In genomic region chr17:41639492-41640473, GRCh38 we compare ENCODE assay signal across 32 cellular contexts. TPM values are rescaled to one million over a fixed set of nuclear protein-coding genes. Genes with fewer than 3 reads are reported as not detected.
"Had no signal": no experiment of that assay in that cellular context is flagged by ENCODE, and none has a peak within 500 bp of the region (broad histone marks: within the 10 kb centered on the region; RNA-seq: fewer than 3 reads in every experiment).

No MANE protein-coding gene starts in this region.

- H3K4me1 Mint-ChIP-seq: activated B cell treated with CpG ODN at 0.5 μM for 24 hours; immature natural killer cell; naive thymus-derived CD8-positive, alpha-beta T cell; stimulated activated effector memory CD8-positive, alpha-beta T cell treated with anti-CD3 and anti-CD28 coated beads, Interleukin-12 subunit alpha, Interleukin-12 subunit beta, amount 100 ng/mL, for 72 hours; stimulated activated naive CD8-positive, alpha-beta T cell treated with anti-CD3 and anti-CD28 coated beads, Interleukin-15, amount 100 ng/mL, for 72 hours had no signal

- H3K27me3 ChIP-seq: body of pancreas, foreskin keratinocyte, heart left ventricle, left lung, sigmoid colon, upper lobe of right lung had no signal

- DNase-seq: activated B cell treated with CpG ODN at 0.5 μM for 24 hours; activated CD4-positive, alpha-beta T cell treated with anti-CD3 and anti-CD28 coated beads, Interleukin-2, amount 50 U/mL, for 1 hour; activated CD8-positive, alpha-beta T cell treated with anti-CD3 and anti-CD28 coated beads, Interleukin-2, amount 10 ng/mL, durations not matched to agents 7 days and 5 days; activated naive CD4-positive, alpha-beta T cell; activated T-cell treated with anti-CD3 and anti-CD28 coated beads for 4 hours; activated T-cell treated with anti-CD3 and anti-CD28 coated beads, Interleukin-2, amount 50 U/mL, for 72 hours; body of pancreas; effector CD8-positive, alpha-beta T cell; erythroblast; foreskin keratinocyte; heart left ventricle; hypothalamus; immature natural killer cell; lower lobe of right lung; mesenchymal stem cell; naive thymus-derived CD8-positive, alpha-beta T cell; retina; sigmoid colon; small intestine; stimulated activated CD4-positive, alpha-beta T cell treated with anti-CD3 and anti-CD28 coated beads, Interleukin-4, amount 100 ng/mL, for 24 hours; stimulated activated naive CD8-positive, alpha-beta T cell treated with anti-CD3 and anti-CD28 coated beads, Interleukin-15, amount 100 ng/mL, for 72 hours; substantia nigra; T-helper 2 cell; upper lobe of right lung had no signal

- H3K4me3 ChIP-seq: body of pancreas, heart left ventricle, left lung, lower lobe of right lung, sigmoid colon, upper lobe of right lung had no signal

- H3K4me1 ChIP-seq: foreskin keratinocyte, left lung, lower lobe of right lung, upper lobe of right lung had no signal

- H3K9me3 ChIP-seq: body of pancreas, heart left ventricle, left lung, lower lobe of right lung, sigmoid colon, upper lobe of right lung had no signal

- ATAC-seq: activated CD8-positive, alpha-beta T cell treated with anti-CD3 and anti-CD28 coated beads, Interleukin-2, amount 10 ng/mL, durations not matched to agents 7 days and 5 days; activated naive CD4-positive, alpha-beta T cell treated with anti-CD3 and anti-CD28 coated beads, Interleukin-2, amount 50 U/mL, for 72 hours; activated T-cell treated with anti-CD3 and anti-CD28 coated beads, Interleukin-2, amount 50 U/mL, for 72 hours; body of pancreas; foreskin keratinocyte; heart left ventricle; lower lobe of right lung; naive thymus-derived CD8-positive, alpha-beta T cell; stimulated activated effector memory CD8-positive, alpha-beta T cell treated with anti-CD3 and anti-CD28 coated beads, Interleukin-12 subunit alpha, Interleukin-12 subunit beta, amount 100 ng/mL, for 72 hours; stimulated activated naive CD8-positive, alpha-beta T cell treated with anti-CD3 and anti-CD28 coated beads, Interleukin-15, amount 100 ng/mL, for 72 hours had no signal

- H3K27ac ChIP-seq: body of pancreas, foreskin keratinocyte, heart left ventricle, left lung, lower lobe of right lung, sigmoid colon, upper lobe of right lung had no signal

- FAIRE-seq: colon, endometrium, small intestine had no signal

- H3K36me3 Mint-ChIP-seq: activated naive CD4-positive, alpha-beta T cell treated with anti-CD3 and anti-CD28 coated beads, Interleukin-2, amount 50 U/mL, for 72 hours; immature natural killer cell; naive thymus-derived CD8-positive, alpha-beta T cell had no signal

- H3K27ac Mint-ChIP-seq: activated B cell treated with CpG ODN at 0.5 μM for 24 hours; activated CD8-positive, alpha-beta T cell treated with anti-CD3 and anti-CD28 coated beads, Interleukin-2, amount 10 ng/mL, durations not matched to agents 7 days and 5 days; activated naive CD4-positive, alpha-beta T cell treated with anti-CD3 and anti-CD28 coated beads, Interleukin-2, amount 50 U/mL, for 72 hours; activated T-cell treated with anti-CD3 and anti-CD28 coated beads, Interleukin-2, amount 50 U/mL, for 72 hours; immature natural killer cell; stimulated activated effector memory CD8-positive, alpha-beta T cell treated with anti-CD3 and anti-CD28 coated beads, Interleukin-12 subunit alpha, Interleukin-12 subunit beta, amount 100 ng/mL, for 72 hours had no signal

- H3K36me3 ChIP-seq: heart left ventricle, left lung, lower lobe of right lung, sigmoid colon, upper lobe of right lung had no signal

- H3K4me3 Mint-ChIP-seq: activated B cell treated with CpG ODN at 0.5 μM for 24 hours; activated CD8-positive, alpha-beta T cell treated with anti-CD3 and anti-CD28 coated beads, Interleukin-2, amount 10 ng/mL, durations not matched to agents 7 days and 5 days; activated T-cell treated with anti-CD3 and anti-CD28 coated beads, Interleukin-2, amount 50 U/mL, for 72 hours; immature natural killer cell; naive thymus-derived CD8-positive, alpha-beta T cell; stimulated activated effector memory CD8-positive, alpha-beta T cell treated with anti-CD3 and anti-CD28 coated beads, Interleukin-12 subunit alpha, Interleukin-12 subunit beta, amount 100 ng/mL, for 72 hours; stimulated activated naive CD8-positive, alpha-beta T cell treated with anti-CD3 and anti-CD28 coated beads, Interleukin-15, amount 100 ng/mL, for 72 hours had no signal

- H3K9me3 Mint-ChIP-seq: activated B cell treated with CpG ODN at 0.5 μM for 24 hours; activated naive CD4-positive, alpha-beta T cell treated with anti-CD3 and anti-CD28 coated beads, Interleukin-2, amount 50 U/mL, for 72 hours; activated T-cell treated with anti-CD3 and anti-CD28 coated beads, Interleukin-2, amount 50 U/mL, for 72 hours; immature natural killer cell; naive thymus-derived CD8-positive, alpha-beta T cell; stimulated activated effector memory CD8-positive, alpha-beta T cell treated with anti-CD3 and anti-CD28 coated beads, Interleukin-12 subunit alpha, Interleukin-12 subunit beta, amount 100 ng/mL, for 72 hours; stimulated activated naive CD8-positive, alpha-beta T cell treated with anti-CD3 and anti-CD28 coated beads, Interleukin-15, amount 100 ng/mL, for 72 hours had no signal

RNA-seq across cellular contexts. Expression of gene KRT17, which starts 15.4 kb away (rescaled TPM):
- total RNA-seq: activated B cell treated with CpG ODN at 0.5 μM for 24 hours; activated CD8-positive, alpha-beta T cell treated with anti-CD3 and anti-CD28 coated beads, Interleukin-2, amount 10 ng/mL, durations not matched to agents 7 days and 5 days; naive thymus-derived CD8-positive, alpha-beta T cell had no signal
- polyA plus RNA-seq: heart left ventricle; immature natural killer cell; naive thymus-derived CD8-positive, alpha-beta T cell had no signal

RNA-seq across cellular contexts. Expression of gene KRT16, which starts 27.2 kb away (rescaled TPM):
- total RNA-seq: activated B cell treated with CpG ODN at 0.5 μM for 24 hours; activated CD8-positive, alpha-beta T cell treated with anti-CD3 and anti-CD28 coated beads, Interleukin-2, amount 10 ng/mL, durations not matched to agents 7 days and 5 days; activated naive CD4-positive, alpha-beta T cell treated with anti-CD3 and anti-CD28 coated beads, Interleukin-2, amount 50 U/mL, for 72 hours; activated T-cell treated with anti-CD3 and anti-CD28 coated beads, Interleukin-2, amount 50 U/mL, for 72 hours; dermis microvascular lymphatic vessel endothelial cell; heart left ventricle; lower lobe of right lung; naive thymus-derived CD8-positive, alpha-beta T cell; posterior vena cava; upper lobe of right lung had no signal
- polyA plus RNA-seq: immature natural killer cell; naive thymus-derived CD8-positive, alpha-beta T cell had no signal

RNA-seq across cellular contexts. Expression of gene KRT14, which starts 53.1 kb away (rescaled TPM):
- total RNA-seq: activated B cell treated with CpG ODN at 0.5 μM for 24 hours; activated CD8-positive, alpha-beta T cell treated with anti-CD3 and anti-CD28 coated beads, Interleukin-2, amount 10 ng/mL, durations not matched to agents 7 days and 5 days; activated naive CD4-positive, alpha-beta T cell treated with anti-CD3 and anti-CD28 coated beads, Interleukin-2, amount 50 U/mL, for 72 hours; activated T-cell treated with anti-CD3 and anti-CD28 coated beads, Interleukin-2, amount 50 U/mL, for 72 hours; dermis microvascular lymphatic vessel endothelial cell; lower lobe of right lung; naive thymus-derived CD8-positive, alpha-beta T cell; osteocyte; sigmoid colon; upper lobe of right lung had no signal
- polyA plus RNA-seq: heart left ventricle; immature natural killer cell; naive thymus-derived CD8-positive, alpha-beta T cell had no signal
